1 cellular context compared by ENCODE assay signal in the genomic region with DNA sequence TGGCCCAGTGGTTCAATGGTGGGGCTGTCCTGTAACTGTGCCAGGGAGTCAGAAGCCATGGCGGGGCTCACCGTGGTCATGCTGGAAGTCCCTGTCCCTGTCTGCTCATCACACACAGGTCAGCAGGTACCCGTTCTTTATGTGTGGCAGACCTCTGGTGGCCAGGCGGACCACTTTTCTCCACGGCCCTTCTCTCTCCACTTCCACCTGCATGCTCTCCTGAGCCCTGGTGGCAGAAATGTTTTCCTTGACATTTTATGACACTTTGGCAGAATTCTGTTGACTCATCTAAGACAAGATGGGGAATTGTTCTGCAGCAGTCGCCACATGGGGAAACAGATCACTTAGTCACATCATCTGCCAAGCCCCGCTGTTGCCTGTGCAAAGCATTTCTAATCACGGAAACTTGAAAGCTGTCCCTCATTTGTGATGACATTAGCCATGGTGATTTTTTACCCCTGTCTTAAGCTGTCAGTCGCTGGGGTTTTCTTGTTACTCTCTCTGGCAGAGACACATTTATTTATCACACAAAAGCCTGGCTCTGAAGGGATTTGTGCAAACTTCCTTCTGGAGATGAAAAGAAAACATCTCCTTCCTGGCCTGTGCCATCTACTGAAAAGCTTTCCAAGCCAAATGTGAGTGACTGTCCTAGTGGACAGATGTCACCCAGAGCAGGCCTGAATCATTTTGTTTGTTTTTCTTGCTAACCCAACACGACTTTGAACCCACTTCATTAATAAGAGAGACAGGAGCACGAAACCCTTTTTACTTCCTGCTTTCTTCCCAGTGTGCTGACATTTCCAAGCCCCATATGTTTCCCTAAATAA.
TF ChIP-seq lines count a peak whose summit lies in the region.

No MANE protein-coding gene starts in this region.

TF ChIP-seq in neural cell, 6 proteins besides CTCF, POLR2A, EP300 and RAD21 (continued from another document):
- no peak for TF ChIP-seq TAF1 (IDR thresholded peaks at IDR 0.05; ENCODE audit: low read depth)
